In the genomic region with DNA sequence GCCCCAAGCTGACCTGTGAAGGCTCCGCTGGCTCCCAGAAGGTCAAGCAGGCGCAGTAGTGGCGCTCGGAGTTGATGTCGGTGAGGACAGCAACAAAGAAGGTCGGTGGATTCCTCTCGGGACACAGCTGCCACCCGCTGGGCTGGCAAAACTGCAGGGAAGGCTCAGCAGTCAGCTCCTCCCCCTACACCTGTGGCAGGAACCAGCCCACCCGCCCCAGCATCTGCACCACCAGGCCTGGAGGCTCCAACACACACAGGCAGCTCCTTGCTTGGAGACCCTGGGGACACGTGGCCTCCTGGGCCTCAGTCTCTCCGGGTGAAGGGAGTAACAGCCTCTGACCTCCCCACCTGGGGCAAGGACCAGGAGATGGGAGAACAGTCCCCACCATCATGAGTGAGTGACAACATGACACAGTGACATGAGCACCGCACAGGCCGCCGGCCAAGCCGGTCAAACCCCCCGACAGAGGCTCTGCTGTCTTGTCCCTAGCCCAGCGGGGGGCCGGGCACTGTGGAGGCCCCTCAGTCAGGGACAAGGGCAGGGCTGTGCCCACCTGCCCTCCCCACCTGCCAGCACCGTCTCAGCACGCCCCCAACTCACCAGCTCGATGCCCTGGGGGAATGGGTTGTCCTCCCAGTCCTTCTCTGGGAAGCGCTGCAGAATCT, we compare ENCODE assay signal across 22 cellular contexts. TPM values are rescaled to one million over a fixed set of nuclear protein-coding genes. Genes with fewer than 3 reads are reported as not detected.
DNase-seq lines count a peak whose midpoint lies in the region; ATAC-seq, FAIRE-seq and TF ChIP-seq lines count a peak whose summit lies in the region.
"Had no signal": no experiment of that assay in that cellular context is flagged by ENCODE, and none has a peak within 500 bp of the region (broad histone marks: within the 10 kb centered on the region; RNA-seq: fewer than 3 reads in every experiment).

No MANE protein-coding gene starts in this region.

- H4K8ac ChIP-seq in H1 (ENCODE audit: extremely low read depth, insufficient read depth, low read length), result peak overlapping the region; percentile 63; the same call in 1 of the 2 replicates

- no peaks in the 10 kb centered on the region; the same call in 1 of the 2 replicates for H3K23me2 ChIP-seq in H1 (ENCODE audit: low read depth, low read length)

- H3K9ac ChIP-seq in DND-41 (ENCODE audit: low read depth, low read length), result peak overlapping the region; percentile 52
- no peak overlapping the region for H3K9ac ChIP-seq in H1 (replicated peaks in 1 of 4; ENCODE audit: extremely low read depth in 1 of 4, low read depth in 3 of 4, low read length in 3 of 4)

- no peak for DNase-seq in CD4-positive, alpha-beta T cell
- DNase-seq in DND-41 (no peak), T-cell (no peak), H1 (ENCODE audit: low read depth in 1 of 2, low spot score in 2 of 2) (no peak), RCC 7860 (ENCODE audit: low spot score) (no peak), amniotic stem cell (lab: John Stamatoyannopoulos, UW) (no peak)
- DNase-seq: AML-193; amygdala; GDM1; heart left ventricle; MM.1S; NCI-H146; OCI-M1; SIG-M5; small intestine; stimulated activated CD4-positive, alpha-beta T cell treated with anti-CD3 and anti-CD28 coated beads, Interleukin-2, amount 100 ng/mL, for 48 hours; upper lobe of right lung had no signal

- H3K27ac Mint-ChIP-seq in CD4-positive, alpha-beta T cell, result peak overlapping the region; percentile 94
- peak overlapping the region; percentile 97 to 98 for H3K27ac Mint-ChIP-seq in T-cell
- H3K27ac Mint-ChIP-seq: dendritic cell treated with granulocyte-macrophage colony-stimulating factor and Interleukin-4, amounts not matched to agents 40 ng/mL and 50 ng/mL, for 4 days had no signal

- peaks cover 92% of the 10 kb centered on the region for H4K20me1 ChIP-seq in DND-41 (ENCODE audit: insufficient read depth, low read length)
- peaks cover 31 to 54% of the 10 kb centered on the region in 2 experiments for H4K20me1 ChIP-seq in H1 (replicated peaks in 1 of 2; ENCODE audit: control insufficient read depth in 1 of 2, insufficient read depth in 2 of 2, low read length in 2 of 2)

- peaks cover 50% of the 10 kb centered on the region for H3K4me1 Mint-ChIP-seq in CD4-positive, alpha-beta T cell (ENCODE audit: low read depth)
- H3K4me1 Mint-ChIP-seq in T-cell, result peaks cover 51 to 56% (median 55%) of the 10 kb centered on the region in 3 donors

- no peak overlapping the region for H2AK5ac ChIP-seq in H1 (ENCODE audit: low read depth, low read length)

- no peak overlapping the region for H3K18ac ChIP-seq in H1 (ENCODE audit: extremely low read depth, low read length)

- ATAC-seq in CD4-positive, alpha-beta T cell (ENCODE audit: poor library complexity), result no peak
- no peak for ATAC-seq in DND-41 (ENCODE audit: insufficient read depth, low read depth)
- no peak for ATAC-seq in T-cell (replicated peaks in 1 of 4)
- no peak for ATAC-seq in GM18511 (IDR thresholded peaks at IDR 0.05; ENCODE audit: unreplicated experiment)
- ATAC-seq: heart left ventricle, left lobe of liver, upper lobe of right lung had no signal

- peak overlapping the region; percentile 92 for H3K27ac ChIP-seq in CD4-positive, alpha-beta T cell (ENCODE audit: low read depth, low read length)
- H3K27ac ChIP-seq in DND-41 (ENCODE audit: low read length), result peak overlapping the region; percentile 92
- no peak overlapping the region for H3K27ac ChIP-seq in H1 (ENCODE audit: low read depth, low read length)
- H3K27ac ChIP-seq: cardiac muscle cell, prostate gland had no signal

- H2BK120ac ChIP-seq in H1 (replicated peaks; ENCODE audit: low read depth, low read length), result no peak overlapping the region

- peaks cover 76% of the 10 kb centered on the region for H3K36me3 ChIP-seq in DND-41 (ENCODE audit: insufficient read depth, low read length)
- peaks cover 23 to 46% (median 38%) of the 10 kb centered on the region in 4 experiments for H3K36me3 ChIP-seq in H1 (ENCODE audit: control insufficient read depth in 2 of 4, insufficient read depth in 4 of 4, low read length in 3 of 4)

- H3K4me1 ChIP-seq in DND-41 (ENCODE audit: insufficient read depth, low read length) (peaks cover 54% of the 10 kb centered on the region), H1 (replicated peaks in 1 of 4; ENCODE audit: control insufficient read depth in 3 of 4, insufficient read depth in 4 of 4, low read length in 3 of 4) (peaks cover 0 to 13% (median 9%) of the 10 kb centered on the region in 4 experiments; a peak in 6 of 7 replicates)

- H4K91ac ChIP-seq in H1 (replicated peaks; ENCODE audit: insufficient read length, low read length), result no peak overlapping the region

- no peak overlapping the region for H3K4me3 Mint-ChIP-seq in CD4-positive, alpha-beta T cell
- peak overlapping the region in 2 of 3 donors; percentile 21 to 91 for H3K4me3 Mint-ChIP-seq in T-cell
- H3K4me3 Mint-ChIP-seq: dendritic cell treated with granulocyte-macrophage colony-stimulating factor and Interleukin-4, amounts not matched to agents 40 ng/mL and 50 ng/mL, for 4 days had no signal

- H3K9me3 Mint-ChIP-seq in CD4-positive, alpha-beta T cell, result no peaks in the 10 kb centered on the region
- H3K9me3 Mint-ChIP-seq in T-cell, result no peaks in the 10 kb centered on the region
- H3K9me3 Mint-ChIP-seq: dendritic cell treated with granulocyte-macrophage colony-stimulating factor and Interleukin-4, amounts not matched to agents 40 ng/mL and 50 ng/mL, for 4 days had no signal

- no peak overlapping the region for H3K56ac ChIP-seq in H1 (replicated peaks; ENCODE audit: insufficient read length, low read depth, low read length)

- no peaks in the 10 kb centered on the region for H3K27me3 ChIP-seq in CD4-positive, alpha-beta T cell (ENCODE audit: control insufficient read depth, insufficient read depth, low read length)
- H3K27me3 ChIP-seq in DND-41 (ENCODE audit: insufficient read depth, low read length, poor library complexity), result no peaks in the 10 kb centered on the region
- H3K27me3 ChIP-seq in H1 (replicated peaks in 1 of 4; ENCODE audit: control insufficient read depth in 3 of 4, extremely low read depth in 1 of 4, insufficient read depth in 3 of 4, low read length in 3 of 4), result no peaks in the 10 kb centered on the region
- H3K27me3 ChIP-seq: cardiac muscle cell, heart left ventricle, upper lobe of right lung had no signal

- H2BK15ac ChIP-seq in H1 (ENCODE audit: low read length), result no peak overlapping the region

- H3K14ac ChIP-seq in H1 (ENCODE audit: insufficient read length), result no peak overlapping the region

- no peak for TF ChIP-seq POLR2A in H1 (IDR thresholded peaks at IDR 0.05; ENCODE audit: control extremely low read depth in 1 of 2, low read depth in 2 of 2, low read length in 2 of 2)

- H3K9me3 ChIP-seq in CD4-positive, alpha-beta T cell (ENCODE audit: control insufficient read depth, low read length), result no peaks in the 10 kb centered on the region
- H3K9me3 ChIP-seq in DND-41 (ENCODE audit: insufficient read depth, low read length, severe bottlenecking) (no peaks in the 10 kb centered on the region), H1 (ENCODE audit: insufficient read depth in 2 of 2, low read depth in 1 of 2, low read length in 1 of 2) (no peaks in the 10 kb centered on the region)
- H3K9me3 ChIP-seq: heart left ventricle, prostate gland, upper lobe of right lung had no signal

- H3K79me2 ChIP-seq in DND-41 (ENCODE audit: insufficient read depth, low read length) (peaks cover 80% of the 10 kb centered on the region), H1 (ENCODE audit: control insufficient read depth in 1 of 2, insufficient read depth in 2 of 2, low read length in 2 of 2) (peaks cover 0 to 45% of the 10 kb centered on the region in 2 experiments; a peak in 3 of 4 replicates)

- TF ChIP-seq CTCF in CD4-positive, alpha-beta T cell (IDR thresholded peaks at IDR 0.05), result no peak
- no peak for TF ChIP-seq CTCF in DND-41 (IDR thresholded peaks at IDR 0.05; ENCODE audit: borderline replicate concordance, extremely low read depth, low read length, poor library complexity, severe bottlenecking)
- TF ChIP-seq CTCF in H1 (IDR thresholded peaks at IDR 0.05; ENCODE audit: control extremely low read depth in 1 of 3, insufficient read depth in 1 of 3, low read depth in 1 of 3, low read length in 3 of 3), result no peak

- H2BK20ac ChIP-seq in H1 (ENCODE audit: low read length), result no peak overlapping the region

- H3K79me1 ChIP-seq in H1 (ENCODE audit: low read depth, low read length), result peaks cover 27% of the 10 kb centered on the region

- H3K4me2 ChIP-seq in DND-41 (ENCODE audit: insufficient read depth, low read length) (peak overlapping the region; percentile 99), H1 (ENCODE audit: insufficient read depth in 1 of 2, low read depth in 2 of 2, low read length in 2 of 2) (no peak overlapping the region)

- TF ChIP-seq RAD21 in H1 (IDR thresholded peaks at IDR 0.05 in 1 of 2, conservative IDR thresholded peaks at IDR 0.05 in 1 of 2; ENCODE audit: low read depth in 2 of 2, low read length in 2 of 2), result no peak

- POLR2A ChIA-PET in CD4-positive, alpha-beta T cell (lab: Charles Lee), result interaction anchor here (0.6 to 1.1 kb wide), 3 partner anchors 30 to 57 kb away, joined by 3 to 7 read pairs (median 3); a partner anchor contains a TSS
- POLR2A ChIA-PET in T-cell (lab: Charles Lee), result interaction anchor here in 1 of 2 donors (0.7 kb wide), 1 partner anchor 22 kb away, joined by 3 read pairs; no protein-coding TSS in a partner anchor
- POLR2A ChIA-PET in H1 (lab: Charles Lee; ENCODE audit: partially characterized antibody), result interaction anchor here (1.1 to 3.0 kb wide), 6 partner anchors 9 to 75 kb away, joined by 3 to 9 read pairs (median 5); no protein-coding TSS in a partner anchor

- H3K27me3 Mint-ChIP-seq in CD4-positive, alpha-beta T cell, result no peaks in the 10 kb centered on the region
- H3K27me3 Mint-ChIP-seq in T-cell, result no peaks in the 10 kb centered on the region
- H3K27me3 Mint-ChIP-seq: dendritic cell treated with granulocyte-macrophage colony-stimulating factor and Interleukin-4, amounts not matched to agents 40 ng/mL and 50 ng/mL, for 4 days had no signal

- no peak for FAIRE-seq in H1 (lab: Jason Lieb, UNC)
- FAIRE-seq in RCC 7860 (lab: Jason Lieb, UNC), result no peak
- FAIRE-seq: small intestine had no signal

- no peak for TF ChIP-seq EP300 in H1 (IDR thresholded peaks at IDR 0.05; ENCODE audit: borderline replicate concordance in 1 of 2, low read depth in 2 of 2, low read length in 2 of 2)

- peaks cover 56% of the 10 kb centered on the region for H3K36me3 Mint-ChIP-seq in CD4-positive, alpha-beta T cell (ENCODE audit: low read depth)
- peaks cover 19% of the 10 kb centered on the region for H3K36me3 Mint-ChIP-seq in T-cell

- no peak overlapping the region for H2AFZ ChIP-seq in DND-41 (ENCODE audit: low read depth, low read length)
- no peak overlapping the region for H2AFZ ChIP-seq in H1 (ENCODE audit: low read length)

- no peak overlapping the region for H2BK12ac ChIP-seq in H1 (ENCODE audit: low read depth, low read length)

- CTCF ChIA-PET in CD4-positive, alpha-beta T cell (lab: Charles Lee), result interaction anchor here (1.6 kb wide), 1 partner anchor 95 kb away, joined by 3 read pairs; a partner anchor contains a TSS
- CTCF ChIA-PET in T-cell (lab: Charles Lee) (interaction anchor here in 1 of 2 donors (1.0 kb wide), 1 partner anchor 30 kb away, joined by 3 read pairs; no protein-coding TSS in a partner anchor), H1 (lab: Charles Lee; ENCODE audit: partially characterized antibody) (interaction anchor here (0.8 to 9.1 kb wide), 7 partner anchors 11 to 68 kb away, joined by 3 to 60 read pairs (median 3); a partner anchor contains a TSS)

- no peak overlapping the region for H3K23ac ChIP-seq in H1 (ENCODE audit: insufficient read length)

- no peak overlapping the region for H3K4ac ChIP-seq in H1 (replicated peaks; ENCODE audit: insufficient read length, low read depth, low read length)

- intact Hi-C loops in CD4-positive, alpha-beta T cell (cut with DNase I, micrococcal nuclease), result no loop called here

- no peak overlapping the region for H3K4me3 ChIP-seq in DND-41 (ENCODE audit: low read depth in 1 of 2, low read length in 2 of 2)
- H3K4me3 ChIP-seq in H1 (ENCODE audit: extremely low read depth in 1 of 4, insufficient read depth in 2 of 4, low read depth in 3 of 4, low read length in 4 of 4), result no peak overlapping the region
- H3K4me3 ChIP-seq: cardiac muscle cell, heart left ventricle, prostate gland, upper lobe of right lung had no signal

- no peak overlapping the region; the same call in 1 of the 2 replicates for H2BK5ac ChIP-seq in H1 (ENCODE audit: low read depth, low read length)

- H4K5ac ChIP-seq in H1 (ENCODE audit: insufficient read length, low read depth, low read length), result no peak overlapping the region

- 94% methylated on average over 7 of the region's 22 CpGs; no CpG with 5 or more reads in 1 of the 2 experiments for WGBS in H1 (ENCODE audit: extremely low coverage in 1 of 2, insufficient coverage in 1 of 2, insufficient read length in 1 of 2, insufficient replicate concordance in 2 of 2, low coverage in 1 of 2, low lambda C conversion rate in 2 of 2, missing lambda C conversion rate in 1 of 2), 2 experiments

RNA-seq across cellular contexts. Expression of a gene that starts 6.9 kb away (rescaled TPM):
- total RNA-seq in CD4-positive, alpha-beta T cell, result 100 to 1,000 TPM; 220 to 227 TPM
- 100 to 1,000 TPM; 193 to 318 (median 308) TPM for total RNA-seq in T-cell
- total RNA-seq in H1 (2021; fragmentation: NEBNext Ultra II Directional; extraction: Animal tissue kit (Norgen Biotek cat#: 25700)), result 68.4 and 71.5 TPM in 2 replicates
- polyA plus RNA-seq in H1 (2011; rRNA removed), result 29.1 and 53.7 TPM in 2 replicates
- 39.8 TPM for polyA plus RNA-seq in H1 (2011; cell fraction: cytosol; rRNA removed)
- polyA plus RNA-seq in H1 (2011; cell fraction: nucleus; rRNA removed), result 249 TPM
- polyA plus RNA-seq in H1 (2012, experiment 1 of 2), result 28.7 to 64.6 TPM (median 48.3 TPM) in 4 replicates
- polyA plus RNA-seq in H1 (2012, experiment 2 of 2), result 28.6 TPM
- 20.2 TPM for polyA plus RNA-seq in H1 (2013, experiment 1 of 2)
- polyA plus RNA-seq in H1 (2013, experiment 2 of 2), result 19.9 TPM
- 41.0 and 54.8 TPM in 2 replicates for polyA minus RNA-seq in H1 (2011; rRNA and poly(A)+ RNA removed)
- 47.9 TPM for polyA minus RNA-seq in H1 (2011; cell fraction: cytosol; rRNA and poly(A)+ RNA removed)
- 102 TPM for polyA minus RNA-seq in H1 (2011; cell fraction: nucleus; rRNA and poly(A)+ RNA removed)

RNA-seq across cellular contexts. Expression of a gene that starts 13.4 kb away (rescaled TPM):
- total RNA-seq in CD4-positive, alpha-beta T cell, result 1 to 10 TPM; 1.1 to 1.6 TPM
- 10 to 100 TPM in 3 of 5 donors, 1 to 10 TPM in 2; 1.5 to 11.3 (median 10.7) TPM for total RNA-seq in T-cell
- total RNA-seq in H1 (2021; fragmentation: NEBNext Ultra II Directional; extraction: Animal tissue kit (Norgen Biotek cat#: 25700)), result 7.5 and 8.0 TPM in 2 replicates
- 3.3 and 6.8 TPM in 2 replicates for polyA plus RNA-seq in H1 (2011; rRNA removed)
- 4.8 TPM for polyA plus RNA-seq in H1 (2011; cell fraction: cytosol; rRNA removed)
- 6.5 TPM for polyA plus RNA-seq in H1 (2011; cell fraction: nucleus; rRNA removed)
- 7.1 to 10.4 TPM (median 9.2 TPM) in 4 replicates for polyA plus RNA-seq in H1 (2012, experiment 1 of 2)
- polyA plus RNA-seq in H1 (2012, experiment 2 of 2), result 8.2 TPM
- polyA plus RNA-seq in H1 (2013, experiment 1 of 2), result 4.6 TPM
- polyA plus RNA-seq in H1 (2013, experiment 2 of 2), result 5.1 TPM
- polyA minus RNA-seq in H1 (2011; rRNA and poly(A)+ RNA removed), result 2.2 and 4.0 TPM in 2 replicates
- polyA minus RNA-seq in H1 (2011; cell fraction: cytosol; rRNA and poly(A)+ RNA removed), result 5.6 TPM
- 6.9 TPM for polyA minus RNA-seq in H1 (2011; cell fraction: nucleus; rRNA and poly(A)+ RNA removed)

RNA-seq across cellular contexts. Expression of a gene that starts 18.8 kb away (rescaled TPM):
- total RNA-seq in CD4-positive, alpha-beta T cell, result not detected
- under 1 TPM in 4 of 5 donors, not detected in 1; 0.36 to 0.70 (median 0.54) TPM for total RNA-seq in T-cell
- total RNA-seq in H1 (2021; fragmentation: NEBNext Ultra II Directional; extraction: Animal tissue kit (Norgen Biotek cat#: 25700)), result 0.30 and 0.33 TPM in 2 replicates
- polyA plus RNA-seq in H1 (2011; rRNA removed), result 0.32 and 0.57 TPM in 2 replicates
- polyA plus RNA-seq in H1 (2011; cell fraction: cytosol; rRNA removed), result 0.30 TPM
- polyA plus RNA-seq in H1 (2011; cell fraction: nucleus; rRNA removed), result 1.6 TPM
- 0.44 to 0.54 TPM (median 0.48 TPM) in 3 of 4 replicates, not detected in the other for polyA plus RNA-seq in H1 (2012, experiment 1 of 2)
- polyA plus RNA-seq in H1 (2012, experiment 2 of 2), result not detected
- 0.10 TPM for polyA plus RNA-seq in H1 (2013, experiment 1 of 2)
- polyA plus RNA-seq in H1 (2013, experiment 2 of 2), result 0.15 TPM
- 0.32 TPM in 1 of 2 replicates, not detected in the other for polyA minus RNA-seq in H1 (2011; rRNA and poly(A)+ RNA removed)
- polyA minus RNA-seq in H1 (2011; cell fraction: cytosol; rRNA and poly(A)+ RNA removed), result not detected
- not detected for polyA minus RNA-seq in H1 (2011; cell fraction: nucleus; rRNA and poly(A)+ RNA removed)
- total RNA-seq: cardiac muscle cell, heart left ventricle, left lobe of liver, prostate gland, upper lobe of right lung had no signal
- polyA plus RNA-seq: cardiac muscle cell, heart left ventricle had no signal

RNA-seq across cellular contexts. Expression of a gene that starts 39.6 kb away (rescaled TPM):
- total RNA-seq in CD4-positive, alpha-beta T cell, result 100 to 1,000 TPM; 107 to 114 TPM
- total RNA-seq in T-cell, result 100 to 1,000 TPM in 4 of 5 donors, 10 to 100 TPM in 1; 90.5 to 188 (median 185) TPM
- 31.3 and 34.3 TPM in 2 replicates for total RNA-seq in H1 (2021; fragmentation: NEBNext Ultra II Directional; extraction: Animal tissue kit (Norgen Biotek cat#: 25700))
- polyA plus RNA-seq in H1 (2011; rRNA removed), result 62.9 and 80.4 TPM in 2 replicates
- polyA plus RNA-seq in H1 (2011; cell fraction: cytosol; rRNA removed), result 49.9 TPM
- polyA plus RNA-seq in H1 (2011; cell fraction: nucleus; rRNA removed), result 250 TPM
- polyA plus RNA-seq in H1 (2012, experiment 1 of 2), result 18.2 to 38.1 TPM (median 36.3 TPM) in 4 replicates
- polyA plus RNA-seq in H1 (2012, experiment 2 of 2), result 28.8 TPM
- polyA plus RNA-seq in H1 (2013, experiment 1 of 2), result 42.9 TPM
- polyA plus RNA-seq in H1 (2013, experiment 2 of 2), result 40.7 TPM
- polyA minus RNA-seq in H1 (2011; rRNA and poly(A)+ RNA removed), result 11.2 and 19.4 TPM in 2 replicates
- 26.9 TPM for polyA minus RNA-seq in H1 (2011; cell fraction: cytosol; rRNA and poly(A)+ RNA removed)
- 43.0 TPM for polyA minus RNA-seq in H1 (2011; cell fraction: nucleus; rRNA and poly(A)+ RNA removed)

RNA-seq across cellular contexts. Expression of a gene that starts 40.1 kb away (rescaled TPM):
- 100 to 1,000 TPM; 184 to 185 TPM for total RNA-seq in CD4-positive, alpha-beta T cell
- 100 to 1,000 TPM in 2 of 5 donors, 10 to 100 TPM in 3; 80.1 to 110 (median 94.6) TPM for total RNA-seq in T-cell
- 62.2 and 70.4 TPM in 2 replicates for total RNA-seq in H1 (2021; fragmentation: NEBNext Ultra II Directional; extraction: Animal tissue kit (Norgen Biotek cat#: 25700))
- polyA plus RNA-seq in H1 (2011; rRNA removed), result 73.8 and 81.6 TPM in 2 replicates
- 69.3 TPM for polyA plus RNA-seq in H1 (2011; cell fraction: cytosol; rRNA removed)
- polyA plus RNA-seq in H1 (2011; cell fraction: nucleus; rRNA removed), result 122 TPM
- polyA plus RNA-seq in H1 (2012, experiment 1 of 2), result 40.8 to 68.5 TPM (median 62.3 TPM) in 4 replicates
- 53.6 TPM for polyA plus RNA-seq in H1 (2012, experiment 2 of 2)
- 24.8 TPM for polyA plus RNA-seq in H1 (2013, experiment 1 of 2)
- polyA plus RNA-seq in H1 (2013, experiment 2 of 2), result 23.7 TPM
- 33.5 and 33.6 TPM in 2 replicates for polyA minus RNA-seq in H1 (2011; rRNA and poly(A)+ RNA removed)
- polyA minus RNA-seq in H1 (2011; cell fraction: cytosol; rRNA and poly(A)+ RNA removed), result 39.4 TPM
- 33.5 TPM for polyA minus RNA-seq in H1 (2011; cell fraction: nucleus; rRNA and poly(A)+ RNA removed)
